ENCODE assay signal across 17 cellular contexts in the genomic region with DNA sequence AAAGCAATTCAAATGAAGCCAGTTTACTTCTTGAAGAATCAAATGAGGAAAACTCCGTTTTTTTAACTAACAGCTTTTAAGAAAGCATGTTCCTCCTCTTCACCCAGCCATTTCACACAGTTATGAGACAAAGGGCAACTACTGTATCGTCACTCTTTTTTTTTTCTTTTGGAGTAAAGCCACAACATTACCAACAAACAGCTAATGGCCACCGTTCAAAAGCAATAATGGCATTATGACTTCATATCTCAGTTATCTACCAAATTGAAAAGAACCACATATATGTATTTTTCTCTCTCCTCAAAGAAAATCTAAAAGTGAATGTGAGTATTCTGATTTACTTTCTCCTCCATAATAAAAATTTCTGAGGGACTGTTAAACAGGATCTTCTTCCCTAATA. TPM values are rescaled to one million over a fixed set of nuclear protein-coding genes. Genes with fewer than 3 reads are reported as not detected.
A peak's percentile ranks its signal among the peaks of the same experiment; 100 is the strongest.
DNase-seq lines count a peak whose midpoint lies in the region; ATAC-seq and TF ChIP-seq lines count a peak whose summit lies in the region.
"Had no signal": no experiment of that assay in that cellular context is flagged by ENCODE, and none has a peak within 500 bp of the region (broad histone marks: within the 10 kb centered on the region; RNA-seq: fewer than 3 reads in every experiment).

No MANE protein-coding gene starts in this region.

- H3K27me3 Mint-ChIP-seq in endodermal cell (ENCODE audit: insufficient read depth) (no peaks in the 10 kb centered on the region), natural killer cell (ENCODE audit: low read depth in 2 of 2) (no peaks in the 10 kb centered on the region)

- peak overlapping the region; percentile 26 to 85 for H3K27ac ChIP-seq in right atrium auricular region
- H3K27ac ChIP-seq in left ventricle myocardium inferior (replicated peaks) = no peak overlapping the region
- no peak overlapping the region for H3K27ac ChIP-seq in endodermal cell (ENCODE audit: low read depth, low read length)
- peak overlapping the region; percentile 28 for H3K27ac ChIP-seq in vagina
- H3K27ac ChIP-seq: A549, epithelial cell of prostate, left lung, neural progenitor cell, skin epidermis had no signal

- H3K9me3 ChIP-seq in right atrium auricular region (no peaks in the 10 kb centered on the region), left ventricle myocardium inferior (replicated peaks) (no peaks in the 10 kb centered on the region), endodermal cell (ENCODE audit: control insufficient read depth, low read length) (no peaks in the 10 kb centered on the region), vagina (no peaks in the 10 kb centered on the region)
- H3K9me3 ChIP-seq: A549, left lung had no signal

- H3K4me1 Mint-ChIP-seq in endodermal cell (peaks cover 48% of the 10 kb centered on the region), natural killer cell (peaks cover 66 to 69% of the 10 kb centered on the region in 2 donors)

- H3K4me1 ChIP-seq in right atrium auricular region (peaks cover 0 to 67% of the 10 kb centered on the region in 2 donors), left ventricle myocardium inferior (peaks cover 79% of the 10 kb centered on the region), endodermal cell (ENCODE audit: control insufficient read depth, insufficient read depth, low read length) (peaks cover 6% of the 10 kb centered on the region), vagina (peaks cover 67% of the 10 kb centered on the region)

- H3K36me3 ChIP-seq in right atrium auricular region = no peaks in the 10 kb centered on the region
- no peaks in the 10 kb centered on the region for H3K36me3 ChIP-seq in left ventricle myocardium inferior
- peaks cover 43% of the 10 kb centered on the region for H3K36me3 ChIP-seq in endodermal cell (ENCODE audit: control insufficient read depth, insufficient read depth, low read length)
- H3K36me3 ChIP-seq in vagina = peaks cover 0 to 8% of the 10 kb centered on the region in 2 donors

- H3K4me3 ChIP-seq in right atrium auricular region = no peak overlapping the region
- H3K4me3 ChIP-seq in left ventricle myocardium inferior = no peak overlapping the region
- H3K4me3 ChIP-seq in endodermal cell (ENCODE audit: low read length) = no peak overlapping the region
- no peak overlapping the region for H3K4me3 ChIP-seq in vagina
- H3K4me3 ChIP-seq: A549, left lung, neural progenitor cell, skin epidermis had no signal

- peaks cover 27% of the 10 kb centered on the region for H3K36me3 Mint-ChIP-seq in endodermal cell (ENCODE audit: low read depth)
- H3K36me3 Mint-ChIP-seq in natural killer cell = no peaks in the 10 kb centered on the region

- 86 to 90% methylated on average over 2 to 3 of the region's 3 CpGs for WGBS in endodermal cell (ENCODE audit: insufficient coverage in 1 of 2, insufficient read length in 1 of 2), 2 experiments

- H3K27me3 ChIP-seq in right atrium auricular region (no peaks in the 10 kb centered on the region), left ventricle myocardium inferior (ENCODE audit: low read depth) (no peaks in the 10 kb centered on the region), endodermal cell (ENCODE audit: control insufficient read depth, insufficient read depth, low read length, poor library complexity, severe bottlenecking) (no peaks in the 10 kb centered on the region), vagina (no peaks in the 10 kb centered on the region)
- H3K27me3 ChIP-seq: left lung, neural progenitor cell had no signal

- H3K27ac Mint-ChIP-seq in endodermal cell (peak overlapping the region; percentile 12), natural killer cell (peak overlapping the region; percentile 7 to 69)
- H3K27ac Mint-ChIP-seq: neural progenitor cell had no signal

- TF ChIP-seq CTCF in right atrium auricular region (IDR thresholded peaks at IDR 0.05) (no peak), left ventricle myocardium inferior (IDR thresholded peaks at IDR 0.05; ENCODE audit: borderline replicate concordance) (no peak), endodermal cell (conservative IDR thresholded peaks at IDR 0.05) (no peak), natural killer cell (IDR thresholded peaks at IDR 0.05) (no peak), vagina (IDR thresholded peaks at IDR 0.05) (no peak)

- ATAC-seq in natural killer cell (no peak), GM21737 (IDR thresholded peaks at IDR 0.05; ENCODE audit: unreplicated experiment) (no peak), Right ventricle myocardium superior (ENCODE audit: poor library complexity) (no peak)
- ATAC-seq: A549; left lung; stimulated activated naive CD8-positive, alpha-beta T cell treated with anti-CD3 and anti-CD28 coated beads, Interleukin-15, Interleukin-2, amounts not matched to agents 100 U/mL and 50 U/mL, for 24 hours had no signal

- H3K9me3 Mint-ChIP-seq in endodermal cell = no peaks in the 10 kb centered on the region
- H3K9me3 Mint-ChIP-seq in natural killer cell = no peaks in the 10 kb centered on the region
- H3K9me3 Mint-ChIP-seq: neural progenitor cell had no signal

- H3K9ac ChIP-seq in endodermal cell (ENCODE audit: extremely low read depth, low read length, poor library complexity, severe bottlenecking) = no peak overlapping the region
- H3K9ac ChIP-seq: neural progenitor cell had no signal

- TF ChIP-seq POLR2A in vagina (IDR thresholded peaks at IDR 0.05) = no peak

- H3K4me3 Mint-ChIP-seq in endodermal cell (no peak overlapping the region), natural killer cell (no peak overlapping the region)
- H3K4me3 Mint-ChIP-seq: neural progenitor cell had no signal

- intact Hi-C loops in left ventricle myocardium inferior (cut with micrococcal nuclease) = no loop called here
- intact Hi-C loops in natural killer cell (cut with micrococcal nuclease) = no loop called here
- intact Hi-C loops in vagina (cut with DNase I) = no loop called here
- intact Hi-C loops in Right ventricle myocardium superior (cut with DNase I) = no loop called here

- DNase-seq in right atrium auricular region (ENCODE audit: low spot score) = no peak
- DNase-seq in left ventricle myocardium inferior = no peak
- DNase-seq in endodermal cell = no peak
- no peak for DNase-seq in natural killer cell
- DNase-seq in vagina (ENCODE audit: extremely low spot score in 2 of 2) = no peak
- no peak for DNase-seq in Right ventricle myocardium superior
- no peak for DNase-seq in SHP77 (lab: John Stamatoyannopoulos, UW)
- DNase-seq: activated gamma-delta T cell treated with Interleukin-2 at 50 U/mL for 16 hours; cerebellar nuclear complex; left lung; NCI-H1092; stimulated activated naive CD8-positive, alpha-beta T cell treated with anti-CD3 and anti-CD28 coated beads, Interleukin-15, Interleukin-2, amounts not matched to agents 100 U/mL and 50 U/mL, for 24 hours had no signal

RNA-seq across cellular contexts. Expression of gene GRB2, which starts 14.5 kb away (rescaled TPM):
- total RNA-seq in right atrium auricular region (100 to 1,000 TPM in 1 of 2 donors, 10 to 100 TPM in 1; 80.8 to 112 TPM), left ventricle myocardium inferior (42.2 TPM), endodermal cell (10 to 100 TPM; 85.5 to 86.6 TPM), natural killer cell (100 to 1,000 TPM; 115 to 142 (median 116) TPM), vagina (71.9 TPM), Right ventricle myocardium superior (53.1 TPM)
- polyA plus RNA-seq in endodermal cell (2013, experiment 1 of 2) = 68.0 TPM
- polyA plus RNA-seq in endodermal cell (2013, experiment 2 of 2) = 56.4 TPM

Comparison
In these comparisons a context has a peak if more than half of its experiments do, and no peak if none do; other contexts are left out.
1. H3K27ac ChIP-seq: peak in right atrium auricular region (2 of 2) and vagina (single experiment); none in left ventricle myocardium inferior (single experiment) and endodermal cell (single experiment).